23 cellular contexts compared by ENCODE assay signal in genomic region chr2:386406-387103, GRCh38.
DNase-seq lines count a peak whose midpoint lies in the region; ATAC-seq, FAIRE-seq and TF ChIP-seq lines count a peak whose summit lies in the region.
"Had no signal": no experiment of that assay in that cellular context is flagged by ENCODE, and none has a peak within 500 bp of the region (broad histone marks: within the 10 kb centered on the region; RNA-seq: fewer than 3 reads in every experiment).

No MANE protein-coding gene starts in this region.

- BruUV-seq in K562 (replicated peaks; lab: Mats Ljungman, UMichigan) = no TSS peak

- intact Hi-C loops in K562 (cut with micrococcal nuclease) = no loop called here

- no peak overlapping the region for H3K27ac Mint-ChIP-seq in endodermal cell
- H3K27ac Mint-ChIP-seq: CD4-positive, CD25-positive, alpha-beta regulatory T cell; CD8-positive, alpha-beta memory T cell; HFFc6 had no signal

- H3K4ac ChIP-seq in neuronal stem cell (ENCODE audit: low read length) = no peak overlapping the region

- no peak for ATAC-seq in K562
- ATAC-seq: HCT116 had no signal

- no peaks in the 10 kb centered on the region for H4K20me1 ChIP-seq in K562 (replicated peaks; ENCODE audit: control insufficient read depth, insufficient read depth, low read length)

- FAIRE-seq in K562 (lab: Jason Lieb, UNC) = no peak
- FAIRE-seq: A204.1, G401.6, GM12892, GM18507, H54 had no signal

- no peak overlapping the region for H4K91ac ChIP-seq in neuronal stem cell (ENCODE audit: low read depth, low read length, poor library complexity)

- no peaks in the 10 kb centered on the region for H3K79me2 ChIP-seq in K562 (ENCODE audit: control insufficient read depth, insufficient read depth, low read length)

- no peak for TF ChIP-seq POLR2A in K562 (conservative IDR thresholded peaks at IDR 0.05)

- no peak overlapping the region for H4K8ac ChIP-seq in neuronal stem cell (ENCODE audit: low read depth, low read length)

- in situ Hi-C loops in K562 (cut with MboI) = no loop called here

- no peak overlapping the region for H3K14ac ChIP-seq in neuronal stem cell (ENCODE audit: low read length)

- no peaks in the 10 kb centered on the region for H3K27me3 Mint-ChIP-seq in endodermal cell (ENCODE audit: insufficient read depth)
- H3K27me3 Mint-ChIP-seq: CD4-positive, CD25-positive, alpha-beta regulatory T cell; CD8-positive, alpha-beta memory T cell had no signal

- H2AFZ ChIP-seq in K562 (ENCODE audit: low read depth, low read length) (no peak overlapping the region), neuronal stem cell (ENCODE audit: low read length) (no peak overlapping the region)

- no peak overlapping the region for H2AK5ac ChIP-seq in neuronal stem cell (ENCODE audit: low read depth, low read length)

- no peak overlapping the region for H2BK15ac ChIP-seq in neuronal stem cell (ENCODE audit: low read length)

- H3K9ac ChIP-seq in K562 (ENCODE audit: insufficient read depth in 1 of 2, low read depth in 2 of 2, low read length in 2 of 2) = no peak overlapping the region
- H3K9ac ChIP-seq in endodermal cell (ENCODE audit: extremely low read depth, low read length, poor library complexity, severe bottlenecking) = no peak overlapping the region
- H3K9ac ChIP-seq in neuronal stem cell (ENCODE audit: low read depth, low read length, poor library complexity) = no peak overlapping the region

- H3K27me3 ChIP-seq in K562 (ENCODE audit: control insufficient read depth in 2 of 2, insufficient read depth in 2 of 2, low read length in 2 of 2) (peaks cover 9 to 29% of the 10 kb centered on the region in 2 experiments; a peak in 3 of 5 replicates), endodermal cell (ENCODE audit: control insufficient read depth, insufficient read depth, low read length, poor library complexity, severe bottlenecking) (no peaks in the 10 kb centered on the region), neuronal stem cell (ENCODE audit: control insufficient read depth in 3 of 3, insufficient read depth in 3 of 3, low read depth in 1 of 3, low read length in 3 of 3) (peaks cover 0 to 5% (median 0%) of the 10 kb centered on the region in 3 experiments)
- H3K27me3 ChIP-seq: BE2C had no signal

- H3K18ac ChIP-seq in neuronal stem cell (ENCODE audit: low read length) = peak overlapping the region; percentile 40

- DNase-seq in K562 (ENCODE audit: extremely low read depth in 1 of 4, low spot score in 3 of 4) (no peak), endodermal cell (peak; percentile 37), neuronal stem cell (ENCODE audit: low spot score) (no peak), NCI-H187 (lab: John Stamatoyannopoulos, UW) (no peak), NOMO-1 treated with DMSO at 0.1 percent for 48 hours (lab: John Stamatoyannopoulos, UW; ENCODE audit: unreplicated experiment) (no peak), GM03348 (ENCODE audit: low spot score) (no peak)
- DNase-seq in activated naive CD4-positive, alpha-beta T cell treated with Interleukin-2 at 50 U/mL for 16 hours = no peak
- DNase-seq: ACHN; BE2C; C1 segment of cervical spinal cord; CD4-positive, CD25-positive, alpha-beta regulatory T cell; CD8-positive, alpha-beta memory T cell; COR-L47; DMS 273 treated with DMSO at 0.1 percent for 48 hours; DMS53; HFFc6 had no signal

- 0% methylated on average over 5 of the region's 10 CpGs for WGBS in K562 (ENCODE audit: insufficient coverage, low coverage, missing lambda C conversion rate)
- 80 to 100% methylated on average over 1 to 6 of the region's 10 CpGs for WGBS in endodermal cell (ENCODE audit: insufficient coverage in 1 of 2, insufficient read length in 1 of 2), 2 experiments
- no CpG with 5 or more reads among the region's 10 CpGs for WGBS in neuronal stem cell (ENCODE audit: extremely low coverage in 2 of 2, insufficient read length in 2 of 2, insufficient replicate concordance in 1 of 2), 2 donors

- no peak overlapping the region for H3K23ac ChIP-seq in neuronal stem cell (ENCODE audit: low read depth, low read length, poor library complexity)

- no peaks in the 10 kb centered on the region for H3K9me3 Mint-ChIP-seq in endodermal cell
- H3K9me3 Mint-ChIP-seq: CD8-positive, alpha-beta memory T cell had no signal

- no peak for TF ChIP-seq CTCF in K562 (IDR thresholded peaks at IDR 0.05 in 2 of 3, conservative IDR thresholded peaks at IDR 0.05 in 1 of 3; ENCODE audit: insufficient read depth in 2 of 3, low read depth in 1 of 3, low read length in 3 of 3)
- TF ChIP-seq CTCF in endodermal cell (conservative IDR thresholded peaks at IDR 0.05) = no peak

- TF ChIP-seq RAD21 in K562 (CRISPR knock-in tag; conservative IDR thresholded peaks at IDR 0.05 in 1 of 2, IDR thresholded peaks at IDR 0.05 in 1 of 2) = no peak

- no peak overlapping the region for H2BK5ac ChIP-seq in neuronal stem cell (ENCODE audit: low read length)

- no peak overlapping the region for H2BK12ac ChIP-seq in neuronal stem cell (ENCODE audit: low read length)

- H3K36me3 ChIP-seq in K562 (ENCODE audit: control insufficient read depth, insufficient read depth, low read length) = no peaks in the 10 kb centered on the region
- no peaks in the 10 kb centered on the region for H3K36me3 ChIP-seq in endodermal cell (ENCODE audit: control insufficient read depth, insufficient read depth, low read length)
- no peaks in the 10 kb centered on the region for H3K36me3 ChIP-seq in neuronal stem cell (replicated peaks in 1 of 2; ENCODE audit: control insufficient read depth in 2 of 2, insufficient read depth in 2 of 2, low read length in 2 of 2)
- H3K36me3 ChIP-seq: BE2C had no signal

- no peak overlapping the region for H2BK120ac ChIP-seq in neuronal stem cell (ENCODE audit: low read depth, low read length)

- no peak overlapping the region for H3K4me3 ChIP-seq in K562
- no peak overlapping the region for H3K4me3 ChIP-seq in endodermal cell (ENCODE audit: low read length)
- H3K4me3 ChIP-seq in neuronal stem cell (ENCODE audit: low read length in 2 of 2) = no peak overlapping the region

- H3K9me3 ChIP-seq in K562 (replicated peaks; ENCODE audit: control insufficient read depth, insufficient read depth, low read depth, low read length) = peaks cover 6% of the 10 kb centered on the region
- peaks cover 10% of the 10 kb centered on the region for H3K9me3 ChIP-seq in endodermal cell (ENCODE audit: control insufficient read depth, low read length)
- peaks cover 0 to 2% of the 10 kb centered on the region in 2 donors for H3K9me3 ChIP-seq in neuronal stem cell (replicated peaks in 1 of 2; ENCODE audit: control insufficient read depth in 2 of 2, insufficient read depth in 1 of 2, low read depth in 1 of 2, low read length in 2 of 2)
- H3K9me3 ChIP-seq: BE2C had no signal

- peaks cover 2% of the 10 kb centered on the region for H3K4me1 Mint-ChIP-seq in endodermal cell
- H3K4me1 Mint-ChIP-seq: CD4-positive, CD25-positive, alpha-beta regulatory T cell had no signal

- no peaks in the 10 kb centered on the region for H3K9me1 ChIP-seq in K562 (ENCODE audit: control insufficient read depth, insufficient read depth, low read length)

- H3K4me3 Mint-ChIP-seq in endodermal cell = no peak overlapping the region
- H3K4me3 Mint-ChIP-seq: CD4-positive, CD25-positive, alpha-beta regulatory T cell; CD8-positive, alpha-beta memory T cell; HFFc6 had no signal

- no peaks in the 10 kb centered on the region for H3K36me3 Mint-ChIP-seq in endodermal cell (ENCODE audit: low read depth)
- H3K36me3 Mint-ChIP-seq: CD4-positive, CD25-positive, alpha-beta regulatory T cell; CD8-positive, alpha-beta memory T cell had no signal

- peaks cover 2% of the 10 kb centered on the region for H3K79me1 ChIP-seq in neuronal stem cell (ENCODE audit: low read depth, low read length)

- TF ChIP-seq EP300 in K562 (IDR thresholded peaks at IDR 0.05; ENCODE audit: low read length) = no peak

- POLR2A ChIA-PET in K562 (lab: Yijun Ruan, JAX) = no interaction called here

- CTCF ChIA-PET in K562 (lab: Yijun Ruan, JAX; ENCODE audit: low intra/inter-chr PET ratio) = interaction anchor here (0.6 kb wide), 1 partner anchor 50 kb away, joined by 3 read pairs; no protein-coding TSS in a partner anchor

- H3K4me2 ChIP-seq in K562 (ENCODE audit: insufficient read depth, low read length) (no peak overlapping the region), neuronal stem cell (ENCODE audit: insufficient read depth, low read length, poor library complexity, severe bottlenecking) (no peak overlapping the region)

- H3K27ac ChIP-seq in K562 (ENCODE audit: extremely low read depth, low read depth, low read length) (no peak overlapping the region), endodermal cell (ENCODE audit: low read depth, low read length) (no peak overlapping the region), neuronal stem cell (replicated peaks; ENCODE audit: low read length) (no peak overlapping the region)
- H3K27ac ChIP-seq: HL-60 had no signal

- H3K4me1 ChIP-seq in K562 (replicated peaks in 1 of 2; ENCODE audit: control insufficient read depth in 2 of 2, insufficient read depth in 2 of 2, low read length in 2 of 2) (peaks cover 0 to 4% of the 10 kb centered on the region in 2 experiments; a peak in 1 of 5 replicates), endodermal cell (ENCODE audit: control insufficient read depth, insufficient read depth, low read length) (no peaks in the 10 kb centered on the region), neuronal stem cell (ENCODE audit: control insufficient read depth in 2 of 2, insufficient read depth in 1 of 2, low read depth in 1 of 2, low read length in 2 of 2) (no peaks in the 10 kb centered on the region)
- H3K4me1 ChIP-seq: BE2C had no signal

TF ChIP-seq in K562, 482 proteins besides CTCF, POLR2A, EP300 and RAD21:
- peak; percentile 61 for TF ChIP-seq NR2C1 (IDR thresholded peaks at IDR 0.05)
- TF ChIP-seq NR2C1 (tag; IDR thresholded peaks at IDR 0.05) = no peak
- no peak for TF ChIP-seq GATA2 (CRISPR knock-in tag; IDR thresholded peaks at IDR 0.05)
- TF ChIP-seq SREBF1 (IDR thresholded peaks at IDR 0.05; ENCODE audit: borderline replicate concordance, low read depth, low read length) = no peak
- no peak for TF ChIP-seq NR2C2 (CRISPR knock-in tag; IDR thresholded peaks at IDR 0.05)
- TF ChIP-seq NR2C2 (tag; IDR thresholded peaks at IDR 0.05) = peak; percentile 74
